Comparison of ENCODE assay signal across 1 cellular context in the genomic region with DNA sequence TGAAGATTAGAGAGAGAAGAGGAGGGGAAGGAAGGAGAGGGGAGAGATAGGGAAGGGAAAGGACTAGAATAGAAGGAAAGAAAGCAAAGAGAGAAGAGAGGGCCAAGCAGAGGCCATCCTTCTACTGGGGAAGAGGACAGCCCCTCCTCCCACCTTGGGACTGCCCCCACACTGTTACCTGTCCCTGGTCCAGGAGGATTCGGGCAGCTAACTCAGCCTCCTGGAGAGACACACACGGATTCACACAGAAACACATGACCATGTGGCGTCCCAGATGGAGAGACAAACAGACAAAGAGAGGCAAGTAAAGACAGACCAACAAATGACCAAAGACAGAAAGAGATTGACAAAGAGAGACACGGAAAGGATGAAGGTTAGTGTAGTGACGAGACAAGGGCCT.
TF ChIP-seq lines count a peak whose summit lies in the region.

No MANE protein-coding gene starts in this region.

TF ChIP-seq in HepG2, 621 proteins besides CTCF, POLR2A, EP300 and RAD21:
- TF ChIP-seq, protein P1, sequence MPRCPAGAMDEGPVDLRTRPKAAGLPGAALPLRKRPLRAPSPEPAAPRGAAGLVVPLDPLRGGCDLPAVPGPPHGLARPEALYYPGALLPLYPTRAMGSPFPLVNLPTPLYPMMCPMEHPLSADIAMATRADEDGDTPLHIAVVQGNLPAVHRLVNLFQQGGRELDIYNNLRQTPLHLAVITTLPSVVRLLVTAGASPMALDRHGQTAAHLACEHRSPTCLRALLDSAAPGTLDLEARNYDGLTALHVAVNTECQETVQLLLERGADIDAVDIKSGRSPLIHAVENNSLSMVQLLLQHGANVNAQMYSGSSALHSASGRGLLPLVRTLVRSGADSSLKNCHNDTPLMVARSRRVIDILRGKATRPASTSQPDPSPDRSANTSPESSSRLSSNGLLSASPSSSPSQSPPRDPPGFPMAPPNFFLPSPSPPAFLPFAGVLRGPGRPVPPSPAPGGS (CRISPR knock-in tag; IDR thresholded peaks at IDR 0.05): 0 out of 2 replicates have a peak, but pooled peaks have one; percentile 39
- TF ChIP-seq, protein P2, sequence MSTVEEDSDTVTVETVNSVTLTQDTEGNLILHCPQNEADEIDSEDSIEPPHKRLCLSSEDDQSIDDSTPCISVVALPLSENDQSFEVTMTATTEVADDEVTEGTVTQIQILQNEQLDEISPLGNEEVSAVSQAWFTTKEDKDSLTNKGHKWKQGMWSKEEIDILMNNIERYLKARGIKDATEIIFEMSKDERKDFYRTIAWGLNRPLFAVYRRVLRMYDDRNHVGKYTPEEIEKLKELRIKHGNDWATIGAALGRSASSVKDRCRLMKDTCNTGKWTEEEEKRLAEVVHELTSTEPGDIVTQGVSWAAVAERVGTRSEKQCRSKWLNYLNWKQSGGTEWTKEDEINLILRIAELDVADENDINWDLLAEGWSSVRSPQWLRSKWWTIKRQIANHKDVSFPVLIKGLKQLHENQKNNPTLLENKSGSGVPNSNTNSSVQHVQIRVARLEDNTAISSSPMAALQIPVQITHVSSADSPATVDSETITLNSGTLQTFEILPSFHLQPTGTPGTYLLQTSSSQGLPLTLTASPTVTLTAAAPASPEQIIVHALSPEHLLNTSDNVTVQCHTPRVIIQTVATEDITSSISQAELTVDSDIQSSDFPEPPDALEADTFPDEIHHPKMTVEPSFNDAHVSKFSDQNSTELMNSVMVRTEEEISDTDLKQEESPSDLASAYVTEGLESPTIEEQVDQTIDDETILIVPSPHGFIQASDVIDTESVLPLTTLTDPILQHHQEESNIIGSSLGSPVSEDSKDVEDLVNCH (CRISPR knock-in tag; IDR thresholded peaks at IDR 0.05): no peak
- 0 out of 2 replicates have a peak, but pooled peaks have one; percentile 53 for TF ChIP-seq ZNF784 (CRISPR knock-in tag; IDR thresholded peaks at IDR 0.05; ENCODE audit: borderline replicate concordance)
